8 cellular contexts compared by ENCODE assay signal in the genomic region with DNA sequence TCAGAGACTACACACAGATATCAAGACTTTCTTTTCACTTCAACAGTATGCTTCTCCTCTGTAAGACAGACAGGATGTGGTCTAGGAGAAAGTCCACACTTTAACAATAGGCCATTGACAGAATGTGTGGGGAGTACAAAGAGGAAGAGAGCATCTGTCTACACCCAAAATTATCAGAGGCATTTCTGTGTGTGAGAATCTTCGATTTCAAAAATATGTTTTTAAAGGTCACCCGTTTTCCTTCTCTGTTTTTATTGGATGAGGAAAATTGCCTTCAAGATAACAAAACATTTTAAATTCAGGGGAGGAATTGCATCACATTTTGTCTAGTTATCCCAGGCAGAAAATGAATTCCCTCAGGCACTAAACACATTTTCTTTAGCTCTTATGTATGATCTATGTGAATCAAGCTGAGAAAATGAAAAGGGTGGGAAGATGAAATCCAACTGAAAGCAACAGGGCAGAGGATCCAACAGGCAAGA. TPM values are rescaled to one million over a fixed set of nuclear protein-coding genes. Genes with fewer than 3 reads are reported as not detected.
DNase-seq lines count a peak whose midpoint lies in the region; ATAC-seq, FAIRE-seq and TF ChIP-seq lines count a peak whose summit lies in the region.

No MANE protein-coding gene starts in this region.

- FAIRE-seq in keratinocyte (lab: Jason Lieb, UNC), result peak; percentile 32

- peaks cover 1 to 18% (median 6%) of the 10 kb centered on the region in 5 donors for H3K9me3 Mint-ChIP-seq in CD8-positive, alpha-beta memory T cell
- no peaks in the 10 kb centered on the region for H3K9me3 Mint-ChIP-seq in activated naive CD4-positive, alpha-beta T cell treated with anti-CD3 and anti-CD28 coated beads, Interleukin-2, amount 10 ng/mL, durations not matched to agents 7 days and 5 days

- H3K4me2 ChIP-seq in OCI-LY7 (ENCODE audit: low read length), result peak overlapping the region; percentile 80
- peak overlapping the region; percentile 31 for H3K4me2 ChIP-seq in keratinocyte (ENCODE audit: control insufficient read depth, extremely low read depth, insufficient read depth, low read depth, low read length)

- no peaks in the 10 kb centered on the region for H3K27me3 Mint-ChIP-seq in CD8-positive, alpha-beta memory T cell
- no peaks in the 10 kb centered on the region for H3K27me3 Mint-ChIP-seq in activated naive CD4-positive, alpha-beta T cell treated with anti-CD3 and anti-CD28 coated beads, Interleukin-2, amount 10 ng/mL, durations not matched to agents 7 days and 5 days

- H2AFZ ChIP-seq in OCI-LY7 (ENCODE audit: low read length) (peak overlapping the region; percentile 83; the same call in 1 of the 2 replicates), keratinocyte (ENCODE audit: control insufficient read depth, low read length) (no peak overlapping the region)

- no peak overlapping the region for H3K27ac Mint-ChIP-seq in CD8-positive, alpha-beta memory T cell
- H3K27ac Mint-ChIP-seq in activated naive CD4-positive, alpha-beta T cell treated with anti-CD3 and anti-CD28 coated beads, Interleukin-2, amount 10 ng/mL, durations not matched to agents 7 days and 5 days, result no peak overlapping the region

- peak; percentile 100 for ATAC-seq in GM18508 (IDR thresholded peaks at IDR 0.05; ENCODE audit: insufficient read depth, unreplicated experiment)
- ATAC-seq in HG02642 (IDR thresholded peaks at IDR 0.05; ENCODE audit: poor library complexity, unreplicated experiment), result peak; percentile 93

- H4K20me1 ChIP-seq in OCI-LY7 (ENCODE audit: insufficient read depth, low read length) (no peaks in the 10 kb centered on the region), keratinocyte (ENCODE audit: control insufficient read depth, extremely low read depth, insufficient read depth, low read length) (no peaks in the 10 kb centered on the region)

- no peaks in the 10 kb centered on the region for H3K4me1 Mint-ChIP-seq in CD8-positive, alpha-beta memory T cell
- no peaks in the 10 kb centered on the region for H3K4me1 Mint-ChIP-seq in activated naive CD4-positive, alpha-beta T cell treated with anti-CD3 and anti-CD28 coated beads, Interleukin-2, amount 10 ng/mL, durations not matched to agents 7 days and 5 days

- peaks cover 52% of the 10 kb centered on the region for H3K4me1 ChIP-seq in OCI-LY7 (ENCODE audit: insufficient read depth, low read length, poor library complexity, severe bottlenecking)
- H3K4me1 ChIP-seq in keratinocyte (ENCODE audit: control insufficient read depth, extremely low read depth, insufficient read depth, low read length), result peaks cover 31% of the 10 kb centered on the region
- H3K4me1 ChIP-seq in CD8-positive, alpha-beta memory T cell (ENCODE audit: insufficient read depth, low read length), result no peaks in the 10 kb centered on the region

- dilution Hi-C loops in keratinocyte (cut with MboI; ENCODE audit: extremely low pct_ligation_motif_present, low sequenced_read_pairs), result no loop called here

- no TSS peak for BruUV-seq in OCI-LY7 (replicated peaks; lab: Mats Ljungman, UMichigan)

- peak; percentile 88 for DNase-seq in OCI-LY7 (ENCODE audit: low spot score)
- no peak for DNase-seq in keratinocyte (ENCODE audit: low read depth, low spot score)
- no peak for DNase-seq in CD8-positive, alpha-beta memory T cell
- DNase-seq in stimulated activated CD4-positive, alpha-beta T cell treated with anti-CD3 and anti-CD28 coated beads, Interleukin-2, amount 100 ng/mL, for 24 hours, result no peak
- no peak for DNase-seq in activated naive CD4-positive, alpha-beta T cell treated with anti-CD3 and anti-CD28 coated beads, Interleukin-2, amount 10 ng/mL, durations not matched to agents 7 days and 5 days
- DNase-seq in NCI-H524 treated with DMSO at 0.1 percent for 48 hours (lab: John Stamatoyannopoulos, UW), result no peak

- no peak overlapping the region for H3K9ac ChIP-seq in keratinocyte (ENCODE audit: control insufficient read depth, extremely low read depth, insufficient read depth, low read length)

- H3K4me3 Mint-ChIP-seq in CD8-positive, alpha-beta memory T cell, result no peak overlapping the region
- H3K4me3 Mint-ChIP-seq in activated naive CD4-positive, alpha-beta T cell treated with anti-CD3 and anti-CD28 coated beads, Interleukin-2, amount 10 ng/mL, durations not matched to agents 7 days and 5 days, result no peak overlapping the region

- intact Hi-C loops in OCI-LY7 (cut with micrococcal nuclease; ENCODE audit: unreplicated experiment), result no loop called here

- H3K36me3 ChIP-seq in OCI-LY7 (ENCODE audit: insufficient read depth, low read length), result no peaks in the 10 kb centered on the region
- no peaks in the 10 kb centered on the region for H3K36me3 ChIP-seq in keratinocyte (ENCODE audit: control insufficient read depth in 2 of 2, extremely low read depth in 1 of 2, insufficient read depth in 2 of 2, low read length in 2 of 2)
- no peaks in the 10 kb centered on the region for H3K36me3 ChIP-seq in CD8-positive, alpha-beta memory T cell (ENCODE audit: insufficient read depth, low read length)

- H3K9me2 ChIP-seq in OCI-LY7 (ENCODE audit: insufficient read depth, low read length), result no peaks in the 10 kb centered on the region

- H3K27ac ChIP-seq in OCI-LY7 (ENCODE audit: low read depth, low read length, poor library complexity, severe bottlenecking) (peak overlapping the region; percentile 95), keratinocyte (ENCODE audit: control insufficient read depth, insufficient read depth, low read length) (peak overlapping the region; percentile 34)
- no peak overlapping the region for H3K27ac ChIP-seq in CD8-positive, alpha-beta memory T cell (ENCODE audit: low read depth, low read length)

- no peaks in the 10 kb centered on the region for H3K9me1 ChIP-seq in keratinocyte (ENCODE audit: control insufficient read depth, extremely low read depth, insufficient read depth, low read length)

- H3K27me3 ChIP-seq in keratinocyte (ENCODE audit: control insufficient read depth, extremely low read depth, insufficient read depth, low read length), result no peaks in the 10 kb centered on the region
- no peaks in the 10 kb centered on the region for H3K27me3 ChIP-seq in CD8-positive, alpha-beta memory T cell (ENCODE audit: insufficient read depth, low read length, poor library complexity, severe bottlenecking)

- H3K9me3 ChIP-seq in OCI-LY7 (ENCODE audit: low read length), result no peaks in the 10 kb centered on the region
- no peaks in the 10 kb centered on the region for H3K9me3 ChIP-seq in keratinocyte (ENCODE audit: control insufficient read depth, low read depth, low read length)
- H3K9me3 ChIP-seq in CD8-positive, alpha-beta memory T cell (ENCODE audit: low read length), result no peaks in the 10 kb centered on the region

- CTCF ChIA-PET in OCI-LY7 (lab: Charles Lee; ENCODE audit: unreplicated experiment), result no interaction called here
- CTCF ChIA-PET in CD8-positive, alpha-beta memory T cell (lab: Charles Lee), result no interaction called here
- CTCF ChIA-PET in activated naive CD4-positive, alpha-beta T cell treated with anti-CD3 and anti-CD28 coated beads, Interleukin-2, amount 10 ng/mL, durations not matched to agents 7 days and 5 days (lab: Charles Lee), result no interaction called here

- POLR2A ChIA-PET in OCI-LY7 (lab: Charles Lee), result interaction anchor here (1.3 to 1.5 kb wide), 2 partner anchors 9 to 15 kb away, joined by 4 read pairs; no protein-coding TSS in a partner anchor
- POLR2A ChIA-PET in CD8-positive, alpha-beta memory T cell (lab: Charles Lee), result no interaction called here

- H3K4me3 ChIP-seq in OCI-LY7 (ENCODE audit: low read depth, low read length, poor library complexity, severe bottlenecking), result peak overlapping the region; percentile 59
- H3K4me3 ChIP-seq in keratinocyte (ENCODE audit: control insufficient read depth in 2 of 3, extremely low read depth in 1 of 3, insufficient read depth in 2 of 3, low read depth in 1 of 3, low read length in 3 of 3), result peak overlapping the region in 1 of 3 experiments; percentile 6
- H3K4me3 ChIP-seq in CD8-positive, alpha-beta memory T cell (ENCODE audit: low read length), result no peak overlapping the region

- H3K79me2 ChIP-seq in OCI-LY7 (ENCODE audit: insufficient read depth, low read depth, low read length) (no peaks in the 10 kb centered on the region), keratinocyte (ENCODE audit: control insufficient read depth, insufficient read depth, low read length) (no peaks in the 10 kb centered on the region)

- no peak for TF ChIP-seq CTCF in OCI-LY7 (conservative IDR thresholded peaks at IDR 0.05; ENCODE audit: low read length)
- no peak for TF ChIP-seq CTCF in keratinocyte (optimal IDR thresholded peaks at IDR 0.05 in 1 of 3, IDR thresholded peaks at IDR 0.05 in 1 of 3, conservative IDR thresholded peaks at IDR 0.05 in 1 of 3; ENCODE audit: extremely low read depth in 1 of 3, insufficient read depth in 2 of 3, low read length in 3 of 3)

- no peaks in the 10 kb centered on the region for H3K36me3 Mint-ChIP-seq in CD8-positive, alpha-beta memory T cell
- H3K36me3 Mint-ChIP-seq in activated naive CD4-positive, alpha-beta T cell treated with anti-CD3 and anti-CD28 coated beads, Interleukin-2, amount 10 ng/mL, durations not matched to agents 7 days and 5 days, result no peaks in the 10 kb centered on the region

RNA-seq across cellular contexts. Expression of a gene that starts 16.4 kb away (rescaled TPM):
- 1.6 and 4.2 TPM in 2 replicates for total RNA-seq in OCI-LY7 (2014; rRNA removed; shearing (Covaris generic))
- total RNA-seq in OCI-LY7 (2022), result 0.68 and 0.85 TPM in 2 replicates
- polyA plus RNA-seq in keratinocyte, result 11.2 to 22.9 TPM (median 22.6 TPM) in 3 replicates
- 1.1 TPM for polyA plus RNA-seq in keratinocyte (2011; ENCODE audit: low read depth)
- 4.8 and 9.4 TPM in 2 replicates for polyA plus RNA-seq in keratinocyte (2011; cell fraction: cytosol; rRNA removed)
- 19.9 and 20.1 TPM in 2 replicates for polyA plus RNA-seq in keratinocyte (2011; cell fraction: nucleus; rRNA removed)
- polyA plus RNA-seq in keratinocyte (2012; ENCODE audit: low replicate concordance), result 1.3 and 11.1 TPM in 2 replicates
- polyA minus RNA-seq in keratinocyte, result 53.2 to 142 TPM (median 141 TPM) in 3 replicates
- 61.8 TPM for polyA minus RNA-seq in keratinocyte (2011; cell fraction: cytosol; rRNA and poly(A)+ RNA removed)
- 61.1 and 109 TPM in 2 replicates for polyA minus RNA-seq in keratinocyte (2011; cell fraction: nucleus; rRNA and poly(A)+ RNA removed)
- not detected for total RNA-seq in CD8-positive, alpha-beta memory T cell
- not detected for polyA plus RNA-seq in CD8-positive, alpha-beta memory T cell
